9 cellular contexts compared by ENCODE assay signal in genomic region chr20:34262488-34263288, GRCh38. TPM values are rescaled to one million over a fixed set of nuclear protein-coding genes. Genes with fewer than 3 reads are reported as not detected.
DNase-seq lines count a peak whose midpoint lies in the region; ATAC-seq and TF ChIP-seq lines count a peak whose summit lies in the region.
"Had no signal": no experiment of that assay in that cellular context is flagged by ENCODE, and none has a peak within 500 bp of the region (broad histone marks: within the 10 kb centered on the region; RNA-seq: fewer than 3 reads in every experiment).

No MANE protein-coding gene starts in this region.

- H3K36me3 Mint-ChIP-seq in CD14-positive monocyte, result no peaks in the 10 kb centered on the region

- H3K36me3 ChIP-seq in Peyer's patch (no peaks in the 10 kb centered on the region), colonic mucosa (no peaks in the 10 kb centered on the region)

- peak overlapping the region; percentile 96 to 100 (median 98) for H3K27ac Mint-ChIP-seq in CD14-positive monocyte

- H3K4me3 ChIP-seq in Peyer's patch, result no peak overlapping the region
- no peak overlapping the region for H3K4me3 ChIP-seq in colonic mucosa

- H3K9ac ChIP-seq in colonic mucosa (ENCODE audit: low read depth in 2 of 2, low read length in 2 of 2), result no peak overlapping the region

- H3K27me3 ChIP-seq in Peyer's patch (no peaks in the 10 kb centered on the region), colonic mucosa (no peaks in the 10 kb centered on the region)

- no peak for TF ChIP-seq CTCF in CD14-positive monocyte (IDR thresholded peaks at IDR 0.05)
- TF ChIP-seq CTCF in Peyer's patch (IDR thresholded peaks at IDR 0.05), result no peak
- TF ChIP-seq CTCF in omental fat pad (IDR thresholded peaks at IDR 0.05), result no peak
- TF ChIP-seq CTCF in colonic mucosa (IDR thresholded peaks at IDR 0.05), result no peak

- peak overlapping the region; percentile 74 to 75 for H3K4me3 Mint-ChIP-seq in CD14-positive monocyte

- no peak for TF ChIP-seq POLR2A in Peyer's patch (IDR thresholded peaks at IDR 0.05)

- peak; percentile 96 for ATAC-seq in Right ventricle myocardium superior (ENCODE audit: poor library complexity)
- peak; percentile 69 for ATAC-seq in omental fat pad (ENCODE audit: low FRiP score)
- no peak for ATAC-seq in HG02763 (IDR thresholded peaks at IDR 0.05; ENCODE audit: unreplicated experiment)
- no peak for ATAC-seq in GM19395 (IDR thresholded peaks at IDR 0.05; ENCODE audit: unreplicated experiment)

- no peaks in the 10 kb centered on the region for H3K9me3 Mint-ChIP-seq in CD14-positive monocyte

- H3K4me1 Mint-ChIP-seq in CD14-positive monocyte, result peaks cover 16% of the 10 kb centered on the region

- H3K4me1 ChIP-seq in Peyer's patch, result peaks cover 0 to 10% (median 0%) of the 10 kb centered on the region in 4 donors
- H3K4me1 ChIP-seq in colonic mucosa, result no peaks in the 10 kb centered on the region

- H3K9me3 ChIP-seq in Peyer's patch (no peaks in the 10 kb centered on the region), colonic mucosa (no peaks in the 10 kb centered on the region)

- H3K27me3 Mint-ChIP-seq in CD14-positive monocyte (ENCODE audit: low read depth in 3 of 3), result no peaks in the 10 kb centered on the region

- intact Hi-C loops in CD14-positive monocyte (cut with micrococcal nuclease), result no loop called here
- intact Hi-C loops in Right ventricle myocardium superior (cut with DNase I), result no loop called here
- intact Hi-C loops in colonic mucosa (cut with DNase I), result no loop called here

- H3K27ac ChIP-seq in Peyer's patch (peak overlapping the region; percentile 6 to 69 (median 22)), colonic mucosa (no peak overlapping the region)

- peak; percentile 70 for DNase-seq in CD14-positive monocyte (ENCODE audit: low spot score)
- no peak for DNase-seq in Peyer's patch
- peak; percentile 57 for DNase-seq in Right ventricle myocardium superior
- no peak for DNase-seq in omental fat pad (ENCODE audit: low spot score)
- no peak for DNase-seq in NAMALWA (ENCODE audit: low spot score)
- no peak for DNase-seq in colonic mucosa
- DNase-seq: GOT3 had no signal

RNA-seq across cellular contexts. Expression of gene ASIP, which starts 21.5 kb away (rescaled TPM):
- polyA plus RNA-seq in CD14-positive monocyte, result under 1 TPM in 1 of 2 donors, not detected in 1; 0.40 TPM
- total RNA-seq in Peyer's patch, result not detected
- total RNA-seq in Right ventricle myocardium superior, result 18.9 TPM
- not detected for total RNA-seq in omental fat pad
- total RNA-seq in colonic mucosa, result not detected

RNA-seq across cellular contexts. Expression of gene AHCY, which starts 40.5 kb away (rescaled TPM):
- 10 to 100 TPM; 35.7 to 42.7 TPM for polyA plus RNA-seq in CD14-positive monocyte
- 10 to 100 TPM; 46.9 to 52.4 (median 49.4) TPM for total RNA-seq in Peyer's patch
- total RNA-seq in Right ventricle myocardium superior, result 71.2 TPM
- total RNA-seq in omental fat pad, result 10 to 100 TPM; 61.9 to 83.1 (median 72.6) TPM
- total RNA-seq in colonic mucosa, result 100 to 1,000 TPM in 1 of 2 donors, 10 to 100 TPM in 1; 79.4 to 192 TPM

Comparison
In these comparisons a context has a peak if more than half of its experiments do, and no peak if none do; other contexts are left out.
1. DNase-seq: peak in CD14-positive monocyte (single experiment) and Right ventricle myocardium superior (single experiment); none in Peyer's patch (0 of 3), omental fat pad (single experiment), NAMALWA (single experiment) and colonic mucosa (single experiment).
2. ATAC-seq: peak in Right ventricle myocardium superior (single experiment) and omental fat pad (single experiment); none in HG02763 (single experiment) and GM19395 (single experiment).
3. RNA of gene ASIP, which starts 21.5 kb away (total RNA-seq): 18.9 TPM in Right ventricle myocardium superior (single experiment); not detected in Peyer's patch, not detected in omental fat pad and not detected in colonic mucosa; every median in the first group is over 10 times any median in the second.